ENCODE assay signal across 2 cellular contexts in the genomic region with DNA sequence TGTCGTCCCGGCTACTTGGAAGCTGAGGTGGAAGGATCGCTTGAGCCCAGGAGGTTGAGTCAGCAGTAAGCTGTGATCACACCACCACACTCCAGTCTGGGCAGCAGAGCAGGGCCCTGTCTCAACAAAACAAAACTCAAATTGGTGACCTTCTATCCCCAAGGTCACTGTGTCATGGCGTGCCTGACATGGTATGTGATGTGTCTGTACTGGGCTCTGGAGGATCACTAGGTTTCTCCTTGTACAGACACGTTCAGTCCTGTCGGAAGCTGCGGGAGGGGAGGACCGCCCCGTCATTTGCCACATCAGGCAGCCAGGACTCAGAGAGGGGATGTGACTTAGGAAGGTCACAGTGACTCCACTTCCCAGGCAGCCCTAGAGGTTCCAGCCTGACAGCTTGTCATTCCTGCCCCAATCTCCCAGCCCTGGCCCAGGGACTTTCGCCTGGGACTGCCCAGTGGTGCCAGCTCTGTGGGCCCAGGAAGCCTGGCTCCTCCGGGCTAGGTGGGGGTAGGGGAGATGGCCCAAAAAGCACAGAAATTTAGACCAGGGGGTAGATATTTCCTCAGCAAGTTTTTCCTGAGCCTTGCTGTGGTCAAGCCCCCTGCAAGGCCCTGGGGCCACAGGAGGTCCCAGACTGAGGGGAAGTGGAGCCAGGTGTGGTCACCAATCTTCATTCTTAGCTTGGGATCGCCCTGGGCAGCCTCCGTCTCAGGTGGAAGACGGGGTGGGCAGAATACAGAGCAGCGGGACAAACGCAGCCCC.
TF ChIP-seq lines count a peak whose summit lies in the region.

No MANE protein-coding gene starts in this region.

TF ChIP-seq in H1, 55 proteins besides CTCF, POLR2A, EP300 and RAD21:
- TF ChIP-seq BACH1 (IDR thresholded peaks at IDR 0.05; ENCODE audit: low read length) (no peak), SIN3A (conservative IDR thresholded peaks at IDR 0.05 in 1 of 2, IDR thresholded peaks at IDR 0.05 in 1 of 2; ENCODE audit: low read depth in 1 of 2, low read length in 2 of 2) (no peak), KDM4A (IDR thresholded peaks at IDR 0.05; ENCODE audit: low read depth, low read length, severe bottlenecking) (no peak), ASH2L (IDR thresholded peaks at IDR 0.05; ENCODE audit: low read length) (no peak), SIX5 (IDR thresholded peaks at IDR 0.05; ENCODE audit: low read depth, low read length) (no peak)
TF ChIP-seq in H1: peak in this region for 0.

TF ChIP-seq in HepG2, 621 proteins besides CTCF, POLR2A, EP300 and RAD21:
- TF ChIP-seq NR2F6 (IDR thresholded peaks at IDR 0.05) (peak; percentile 31; the same call in 1 of the 2 replicates), NR2F6 (CRISPR knock-in tag; IDR thresholded peaks at IDR 0.05) (no peak), ZBTB38 (CRISPR knock-in tag; IDR thresholded peaks at IDR 0.05) (peak; percentile 56; the same call in 1 of the 2 replicates), ZSCAN9 (CRISPR knock-in tag; IDR thresholded peaks at IDR 0.05; ENCODE audit: borderline replicate concordance) (no peak), AGO2 (optimal IDR thresholded peaks at IDR 0.05; ENCODE audit: low read depth, low read length) (peak; percentile 57), RBM22 (optimal IDR thresholded peaks at IDR 0.05; ENCODE audit: low read length) (peak; percentile 15), AKAP8 (CRISPR knock-in tag; IDR thresholded peaks at IDR 0.05) (peak; percentile 70; the same call in 1 of the 2 replicates)
